Comparison of ENCODE assay signal across 1 cellular context in genomic region chr6:26032387-26033131, GRCh38.
TF ChIP-seq lines count a peak whose summit lies in the region.

No MANE protein-coding gene starts in this region.

TF ChIP-seq in K562, 482 proteins besides CTCF, POLR2A, EP300 and RAD21 (continued from another document and continues in another):
- peak; percentile 74; the same call in 1 of the 2 replicates for TF ChIP-seq ARID4B (CRISPR knock-in tag; IDR thresholded peaks at IDR 0.05)
- no peak for TF ChIP-seq RERE (CRISPR knock-in tag; IDR thresholded peaks at IDR 0.05; ENCODE audit: borderline replicate concordance)
- no peak for TF ChIP-seq RBM39 (optimal IDR thresholded peaks at IDR 0.05; ENCODE audit: low read depth, low read length)
- no peak for TF ChIP-seq NR2F6 (CRISPR knock-in tag; IDR thresholded peaks at IDR 0.05)
- TF ChIP-seq ZNF586 (CRISPR knock-in tag; conservative IDR thresholded peaks at IDR 0.05), result peak; percentile 78; the same call in 1 of the 2 replicates
- no peak for TF ChIP-seq ESRRB (CRISPR knock-in tag; IDR thresholded peaks at IDR 0.05; ENCODE audit: borderline replicate concordance)
- no peak for TF ChIP-seq KAT8 (IDR thresholded peaks at IDR 0.05; ENCODE audit: low read depth)
- TF ChIP-seq CHD1 (IDR thresholded peaks at IDR 0.05; ENCODE audit: low read length), result no peak
- no peak for TF ChIP-seq ZNF507 (tag; conservative IDR thresholded peaks at IDR 0.05)
- no peak for TF ChIP-seq ZKSCAN1 (IDR thresholded peaks at IDR 0.05; ENCODE audit: low read depth, low read length)
- no peak for TF ChIP-seq MBD2 (IDR thresholded peaks at IDR 0.05; ENCODE audit: borderline replicate concordance, low read depth)
- TF ChIP-seq ARID3A (IDR thresholded peaks at IDR 0.05; ENCODE audit: borderline replicate concordance, low read depth, low read length), result no peak; the same call in 1 of the 2 replicates
- no peak for TF ChIP-seq ETV5 (CRISPR knock-in tag; IDR thresholded peaks at IDR 0.05; ENCODE audit: low read depth)
- TF ChIP-seq MYBL2 (IDR thresholded peaks at IDR 0.05; ENCODE audit: low read depth), result no peak
- TF ChIP-seq MYBL2 (CRISPR knock-in tag; IDR thresholded peaks at IDR 0.05; ENCODE audit: borderline replicate concordance), result no peak
- no peak for TF ChIP-seq FOS (IDR thresholded peaks at IDR 0.05; ENCODE audit: extremely low read depth, insufficient read length)
- peak; percentile 33; the same call in 1 of the 2 replicates for TF ChIP-seq HNRNPL (IDR thresholded peaks at IDR 0.05; ENCODE audit: low read depth, low read length)
- no peak for TF ChIP-seq THRA (IDR thresholded peaks at IDR 0.05)
- no peak for TF ChIP-seq ZNF316 (IDR thresholded peaks at IDR 0.05)
- no peak for TF ChIP-seq ASH1L (IDR thresholded peaks at IDR 0.05; ENCODE audit: borderline replicate concordance, low read depth, partially characterized antibody)
- TF ChIP-seq MEIS2 (IDR thresholded peaks at IDR 0.05; ENCODE audit: partially characterized antibody), result no peak
- no peak for TF ChIP-seq ZNF740 (CRISPR knock-in tag; IDR thresholded peaks at IDR 0.05)
- TF ChIP-seq ZNF740 (tag; IDR thresholded peaks at IDR 0.05), result no peak
- no peak for TF ChIP-seq THRB (CRISPR knock-in tag; conservative IDR thresholded peaks at IDR 0.05)
- no peak for TF ChIP-seq RBM14 (IDR thresholded peaks at IDR 0.05; ENCODE audit: borderline replicate concordance, insufficient read depth, low read depth, low read length)
- TF ChIP-seq RBM34 (IDR thresholded peaks at IDR 0.05; ENCODE audit: borderline replicate concordance, insufficient read depth, low read length), result no peak
- no peak for TF ChIP-seq DIDO1 (tag; IDR thresholded peaks at IDR 0.05; ENCODE audit: low read depth)
- TF ChIP-seq ZNF184 (CRISPR knock-in tag; IDR thresholded peaks at IDR 0.05), result no peak
- no peak for TF ChIP-seq CHD4 (IDR thresholded peaks at IDR 0.05; ENCODE audit: insufficient read depth, insufficient replicate concordance, low read depth, low read length, poor library complexity, severe bottlenecking)
- TF ChIP-seq ZC3H4 (CRISPR knock-in tag; IDR thresholded peaks at IDR 0.05; ENCODE audit: borderline replicate concordance), result peak; percentile 98; the same call in 1 of the 2 replicates
- peak in 1 of 2 experiments; percentile 59; a peak in 2 of 4 replicates for TF ChIP-seq FOXA3 (CRISPR knock-in tag; conservative IDR thresholded peaks at IDR 0.05 in 1 of 2, IDR thresholded peaks at IDR 0.05 in 1 of 2)
- TF ChIP-seq HMG20A (CRISPR knock-in tag; conservative IDR thresholded peaks at IDR 0.05), result 0 out of 2 replicates have a peak, but pooled peaks have one; percentile 35
- TF ChIP-seq ZNF165 (CRISPR knock-in tag; IDR thresholded peaks at IDR 0.05; ENCODE audit: borderline replicate concordance), result no peak
- no peak for TF ChIP-seq ZNF23 (CRISPR knock-in tag; IDR thresholded peaks at IDR 0.05)
- no peak for TF ChIP-seq ZBTB12 (CRISPR knock-in tag; IDR thresholded peaks at IDR 0.05)
- no peak for TF ChIP-seq ELK3 (CRISPR knock-in tag; IDR thresholded peaks at IDR 0.05)
- TF ChIP-seq TCF7 (IDR thresholded peaks at IDR 0.05; ENCODE audit: borderline replicate concordance), result no peak
- no peak for TF ChIP-seq DNMT1 (IDR thresholded peaks at IDR 0.05)
- no peak for TF ChIP-seq NR2C2 (CRISPR knock-in tag; IDR thresholded peaks at IDR 0.05)
- TF ChIP-seq NR2C2 (tag; IDR thresholded peaks at IDR 0.05), result no peak
- peak; percentile 60; the same call in 1 of the 2 replicates for TF ChIP-seq ZBTB43 (CRISPR knock-in tag; IDR thresholded peaks at IDR 0.05)
- no peak for TF ChIP-seq ZNF3 (CRISPR knock-in tag; IDR thresholded peaks at IDR 0.05)
- no peak for TF ChIP-seq BRF1 (IDR thresholded peaks at IDR 0.05; ENCODE audit: borderline replicate concordance, extremely low read depth, insufficient read length)
- TF ChIP-seq KDM2B (CRISPR knock-in tag; IDR thresholded peaks at IDR 0.05), result peak; percentile 46; the same call in 1 of the 2 replicates
